8 cellular contexts compared by ENCODE assay signal in the genomic region with DNA sequence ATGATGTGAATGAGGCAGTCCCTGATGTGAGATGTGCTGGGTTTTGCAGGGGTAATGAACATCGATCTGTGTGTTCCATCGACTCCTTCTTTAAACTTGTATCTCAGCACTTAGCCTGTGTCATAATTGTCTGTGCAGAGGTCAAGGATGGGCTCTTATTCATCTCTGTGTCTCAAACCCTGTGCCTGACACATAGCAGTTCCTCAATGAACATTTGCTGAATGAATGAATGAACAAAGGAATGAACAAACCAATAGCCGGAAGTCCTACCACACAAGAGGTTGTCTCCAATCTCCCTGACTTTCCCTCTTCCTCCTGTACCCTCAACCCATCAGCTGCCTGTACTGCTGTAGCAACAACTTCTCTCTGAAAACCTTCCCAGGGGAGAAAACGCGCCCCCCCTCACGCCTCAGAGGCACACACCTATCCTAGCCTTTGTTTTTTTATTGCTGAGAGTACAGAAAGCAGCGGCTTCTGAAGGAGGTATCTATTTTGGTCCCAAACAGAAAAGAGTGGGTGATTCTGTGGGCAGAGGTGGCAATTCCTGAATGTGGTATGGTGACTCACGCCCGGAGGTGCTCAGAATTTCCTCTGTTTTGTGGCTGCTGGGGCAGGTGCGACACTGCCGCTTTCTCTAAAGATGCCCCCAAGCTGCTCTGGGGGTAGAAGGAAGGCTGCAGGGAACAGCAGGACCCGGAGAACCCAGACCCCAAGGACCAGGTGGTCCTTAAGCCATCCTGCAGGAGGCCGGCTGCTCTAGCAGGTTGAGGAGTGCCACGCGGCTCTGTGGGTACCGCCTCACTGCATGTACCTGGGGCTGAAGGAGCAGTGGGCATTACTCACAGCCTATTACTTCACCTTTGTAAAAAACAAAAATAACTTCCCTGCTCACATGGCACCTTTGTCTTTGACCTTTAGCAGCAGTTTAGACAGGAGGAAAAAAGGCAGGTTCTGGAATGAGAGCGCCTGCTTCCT. TPM values are rescaled to one million over a fixed set of nuclear protein-coding genes. Genes with fewer than 3 reads are reported as not detected.
DNase-seq lines count a peak whose midpoint lies in the region; ATAC-seq and FAIRE-seq lines count a peak whose summit lies in the region.

No MANE protein-coding gene starts in this region.

- DNase-seq in T follicular helper cell (ENCODE audit: low read depth) (peak; percentile 66), frontal cortex (ENCODE audit: low spot score in 2 of 2) (no peak)
- peak; percentile 67 for DNase-seq in activated naive CD8-positive, alpha-beta T cell treated with anti-CD3 and anti-CD28 coated beads, Interleukin-2, amount 10 ng/mL, durations not matched to agents 7 days and 5 days
- peak; percentile 81 to 83 for DNase-seq in stimulated activated CD4-positive, alpha-beta T cell treated with anti-CD3 and anti-CD28 coated beads, Interleukin-2, amount 100 ng/mL, for 24 hours

- no peak for FAIRE-seq in frontal cortex (lab: Jason Lieb, UNC)

- H3K27me3 Mint-ChIP-seq in activated naive CD8-positive, alpha-beta T cell treated with anti-CD3 and anti-CD28 coated beads, Interleukin-2, amount 10 ng/mL, durations not matched to agents 7 days and 5 days = no peaks in the 10 kb centered on the region

- peak overlapping the region; percentile 84 for H3K27ac Mint-ChIP-seq in activated naive CD8-positive, alpha-beta T cell treated with anti-CD3 and anti-CD28 coated beads, Interleukin-2, amount 10 ng/mL, durations not matched to agents 7 days and 5 days

- peak overlapping the region; percentile 88 for H3K4me3 Mint-ChIP-seq in activated naive CD8-positive, alpha-beta T cell treated with anti-CD3 and anti-CD28 coated beads, Interleukin-2, amount 10 ng/mL, durations not matched to agents 7 days and 5 days

- H3K36me3 Mint-ChIP-seq in activated naive CD8-positive, alpha-beta T cell treated with anti-CD3 and anti-CD28 coated beads, Interleukin-2, amount 10 ng/mL, durations not matched to agents 7 days and 5 days = peaks cover 58% of the 10 kb centered on the region

- H3K4me1 Mint-ChIP-seq in activated naive CD8-positive, alpha-beta T cell treated with anti-CD3 and anti-CD28 coated beads, Interleukin-2, amount 10 ng/mL, durations not matched to agents 7 days and 5 days = peaks cover 74% of the 10 kb centered on the region

- no peaks in the 10 kb centered on the region for H3K9me3 Mint-ChIP-seq in activated naive CD8-positive, alpha-beta T cell treated with anti-CD3 and anti-CD28 coated beads, Interleukin-2, amount 10 ng/mL, durations not matched to agents 7 days and 5 days

- ATAC-seq in GM21447 (IDR thresholded peaks at IDR 0.05; ENCODE audit: unreplicated experiment) = peak; percentile 28
- peak; percentile 25 for ATAC-seq in activated naive CD8-positive, alpha-beta T cell treated with anti-CD3 and anti-CD28 coated beads, Interleukin-2, amount 10 ng/mL, durations not matched to agents 7 days and 5 days (ENCODE audit: low read depth)
- no peak for ATAC-seq in HG03025 (IDR thresholded peaks at IDR 0.05; ENCODE audit: low FRiP score, unreplicated experiment)
- no peak for ATAC-seq in GM18873 (IDR thresholded peaks at IDR 0.05; ENCODE audit: low FRiP score, unreplicated experiment)
- no peak for ATAC-seq in HG03135 (IDR thresholded peaks at IDR 0.05; ENCODE audit: unreplicated experiment)

- POLR2A ChIA-PET in activated naive CD8-positive, alpha-beta T cell treated with anti-CD3 and anti-CD28 coated beads, Interleukin-2, amount 10 ng/mL, durations not matched to agents 7 days and 5 days (lab: Charles Lee) = interaction anchor here (0.9 to 7.0 kb wide), 10 partner anchors 8 to 38 kb away, joined by 3 to 73 read pairs (median 14); a partner anchor contains a TSS

RNA-seq across cellular contexts. Expression of a gene that starts 9.6 kb away (rescaled TPM):
- 100 to 1,000 TPM; 184 to 201 TPM for total RNA-seq in activated naive CD8-positive, alpha-beta T cell treated with anti-CD3 and anti-CD28 coated beads, Interleukin-2, amount 10 ng/mL, durations not matched to agents 7 days and 5 days
- not detected for total RNA-seq in frontal cortex

RNA-seq across cellular contexts. Expression of a gene that starts 36.3 kb away (rescaled TPM):
- 100 to 1,000 TPM; 185 to 200 TPM for total RNA-seq in activated naive CD8-positive, alpha-beta T cell treated with anti-CD3 and anti-CD28 coated beads, Interleukin-2, amount 10 ng/mL, durations not matched to agents 7 days and 5 days
- total RNA-seq in frontal cortex = 31.8 TPM

Comparison
In these comparisons a context has a peak if more than half of its experiments do, and no peak if none do; other contexts are left out.
1. ATAC-seq: peak in GM21447 (single experiment) and activated naive CD8-positive, alpha-beta T cell treated with anti-CD3 and anti-CD28 coated beads, Interleukin-2, amount 10 ng/mL, durations not matched to agents 7 days and 5 days (single experiment); none in HG03025 (single experiment), GM18873 (single experiment) and HG03135 (single experiment).
2. DNase-seq: peak in T follicular helper cell (single experiment), activated naive CD8-positive, alpha-beta T cell treated with anti-CD3 and anti-CD28 coated beads, Interleukin-2, amount 10 ng/mL, durations not matched to agents 7 days and 5 days (single experiment) and stimulated activated CD4-positive, alpha-beta T cell treated with anti-CD3 and anti-CD28 coated beads, Interleukin-2, amount 100 ng/mL, for 24 hours (2 of 2); none in frontal cortex (0 of 2).
3. RNA of a gene that starts 9.6 kb away (total RNA-seq): 184 to 201 TPM in activated naive CD8-positive, alpha-beta T cell treated with anti-CD3 and anti-CD28 coated beads, Interleukin-2, amount 10 ng/mL, durations not matched to agents 7 days and 5 days; not detected in frontal cortex (single experiment); every median in the first group is over 100 times any median in the second.